Comparison of ENCODE assay signal across 8 cellular contexts in the genomic region with DNA sequence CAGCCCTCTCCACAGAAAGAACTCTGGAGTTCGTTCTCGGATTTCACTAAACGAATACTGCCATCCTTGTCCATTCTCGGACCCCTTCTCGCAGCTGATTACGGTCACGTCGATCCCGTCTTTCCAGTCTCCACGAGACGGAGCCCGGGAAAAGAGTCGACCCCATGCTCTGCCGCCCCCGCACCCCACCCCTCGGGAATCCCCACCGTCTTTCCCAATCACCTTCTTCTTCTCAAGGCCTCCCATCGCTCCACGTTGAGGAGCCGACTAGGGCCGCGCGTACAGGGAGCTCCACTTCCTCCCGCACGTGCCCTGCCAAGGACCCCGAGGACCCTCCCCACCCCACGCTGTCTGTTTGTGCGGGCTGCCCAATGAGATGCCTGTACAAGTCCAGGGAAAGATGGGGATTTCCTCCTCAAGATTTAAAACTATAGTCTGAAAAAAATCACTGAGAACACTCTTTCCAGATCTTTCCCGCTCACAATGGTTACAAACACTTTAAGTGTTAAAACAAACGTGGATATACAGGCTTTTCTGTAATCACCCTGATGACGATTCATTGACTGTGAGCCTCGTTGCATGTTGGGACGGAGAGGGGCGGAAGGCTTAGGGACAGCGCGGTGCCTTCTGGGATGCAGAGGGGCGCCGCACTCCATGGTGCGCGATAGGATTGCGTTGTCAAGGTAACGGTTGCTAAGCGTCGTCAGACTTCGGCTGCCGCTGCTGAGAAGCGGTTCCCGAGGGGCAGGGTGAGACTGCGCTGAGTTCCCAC. TPM values are rescaled to one million over a fixed set of nuclear protein-coding genes. Genes with fewer than 3 reads are reported as not detected.
DNase-seq lines count a peak whose midpoint lies in the region; ATAC-seq, FAIRE-seq and TF ChIP-seq lines count a peak whose summit lies in the region.

Gene PES1 (minus strand): TSS at position 323 of the 772 bp plus-strand sequence. CDS start 77 bp downstream, at position 246.

- peaks cover 3% of the 10 kb centered on the region for H3K27me3 Mint-ChIP-seq in chondrocyte (ENCODE audit: low read depth)

- peaks cover 16% of the 10 kb centered on the region for H3K36me3 Mint-ChIP-seq in chondrocyte (ENCODE audit: low read depth)

- ATAC-seq in HG03432 (IDR thresholded peaks at IDR 0.05; ENCODE audit: unreplicated experiment): peak; percentile 96

- TF ChIP-seq POLR2A in GM19193 (IDR thresholded peaks at IDR 0.05; ENCODE audit: extremely low read depth, insufficient read depth, insufficient read length): peak; percentile 73

- H3K9me3 Mint-ChIP-seq in chondrocyte (ENCODE audit: low read depth): no peaks in the 10 kb centered on the region

- no peaks in the 10 kb centered on the region for H3K9me1 ChIP-seq in keratinocyte (ENCODE audit: control insufficient read depth, extremely low read depth, insufficient read depth, low read length)

- peaks cover 10% of the 10 kb centered on the region for H3K4me1 ChIP-seq in keratinocyte (ENCODE audit: control insufficient read depth, extremely low read depth, insufficient read depth, low read length)

- no peaks in the 10 kb centered on the region for H3K27me3 ChIP-seq in keratinocyte (ENCODE audit: control insufficient read depth, extremely low read depth, insufficient read depth, low read length)

- peak within 1 kb of the TSS; percentile 51 to 85 (median 74) for H3K4me3 ChIP-seq in keratinocyte (ENCODE audit: control insufficient read depth in 2 of 3, extremely low read depth in 1 of 3, insufficient read depth in 2 of 3, low read depth in 1 of 3, low read length in 3 of 3)

- H3K4me1 Mint-ChIP-seq in chondrocyte (ENCODE audit: low read depth): no peaks in the 10 kb centered on the region

- H4K20me1 ChIP-seq in keratinocyte (ENCODE audit: control insufficient read depth, extremely low read depth, insufficient read depth, low read length): no peaks in the 10 kb centered on the region

- peak; percentile 93 for FAIRE-seq in keratinocyte (lab: Jason Lieb, UNC)

- no peaks in the 10 kb centered on the region for H3K9me3 ChIP-seq in keratinocyte (ENCODE audit: control insufficient read depth, low read depth, low read length)

- H3K9ac ChIP-seq in keratinocyte (ENCODE audit: control insufficient read depth, extremely low read depth, insufficient read depth, low read length): peak within 1 kb of the TSS; percentile 90

- peak within 1 kb of the TSS; percentile 23 for H2AFZ ChIP-seq in keratinocyte (ENCODE audit: control insufficient read depth, low read length)

- H3K4me2 ChIP-seq in keratinocyte (ENCODE audit: control insufficient read depth, extremely low read depth, insufficient read depth, low read depth, low read length): peak within 1 kb of the TSS; percentile 90

- TF ChIP-seq CTCF in chondrocyte (IDR thresholded peaks at IDR 0.05): peak; percentile 14
- no peak for TF ChIP-seq CTCF in keratinocyte (optimal IDR thresholded peaks at IDR 0.05 in 1 of 3, IDR thresholded peaks at IDR 0.05 in 1 of 3, conservative IDR thresholded peaks at IDR 0.05 in 1 of 3; ENCODE audit: extremely low read depth in 1 of 3, insufficient read depth in 2 of 3, low read length in 3 of 3)

- H3K4me3 Mint-ChIP-seq in chondrocyte (ENCODE audit: unreplicated experiment): no peak within 1 kb of the TSS

- DNase-seq in Ammon's horn (ENCODE audit: low spot score): peak; percentile 99
- peak; percentile 86 for DNase-seq in NCI-H510A (lab: John Stamatoyannopoulos, UW)
- DNase-seq in activated CD4-positive, alpha-beta T cell treated with anti-CD3 and anti-CD28 coated beads for 1 hour: peak; percentile 93
- peak; percentile 96 for DNase-seq in chondrocyte (ENCODE audit: low spot score)
- DNase-seq in keratinocyte (ENCODE audit: low read depth, low spot score): peak; percentile 85
- peak; percentile 85 to 88 for DNase-seq in stimulated activated CD4-positive, alpha-beta T cell treated with anti-CD3 and anti-CD28 coated beads, Interleukin-15, amount 100 ng/mL, for 1 hour (ENCODE audit: low read depth in 1 of 2, low spot score in 1 of 2)

- dilution Hi-C loops in keratinocyte (cut with MboI; ENCODE audit: extremely low pct_ligation_motif_present, low sequenced_read_pairs): no loop called here

- H3K27ac Mint-ChIP-seq in chondrocyte (ENCODE audit: unreplicated experiment): no peak within 1 kb of the TSS

- peaks cover 23 to 25% of the 10 kb centered on the region in 2 experiments for H3K36me3 ChIP-seq in keratinocyte (ENCODE audit: control insufficient read depth in 2 of 2, extremely low read depth in 1 of 2, insufficient read depth in 2 of 2, low read length in 2 of 2)

- H3K27ac ChIP-seq in keratinocyte (ENCODE audit: control insufficient read depth, insufficient read depth, low read length): peak within 1 kb of the TSS; percentile 91

- peaks cover 37% of the 10 kb centered on the region for H3K79me2 ChIP-seq in keratinocyte (ENCODE audit: control insufficient read depth, insufficient read depth, low read length)

RNA-seq across cellular contexts. Expression of gene PES1, which starts in this region (rescaled TPM):
- total RNA-seq in chondrocyte: 53.6 to 61.7 TPM (median 56.4 TPM) in 3 replicates
- 94.9 to 116 TPM (median 95.7 TPM) in 3 replicates for polyA plus RNA-seq in keratinocyte
- 38.7 TPM for polyA plus RNA-seq in keratinocyte (2011; ENCODE audit: low read depth)
- polyA plus RNA-seq in keratinocyte (2011; cell fraction: cytosol; rRNA removed): 110 and 111 TPM in 2 replicates
- polyA plus RNA-seq in keratinocyte (2011; cell fraction: nucleus; rRNA removed): 107 and 113 TPM in 2 replicates
- polyA plus RNA-seq in keratinocyte (2012; ENCODE audit: low replicate concordance): 43.3 and 83.7 TPM in 2 replicates
- 135 to 182 TPM (median 169 TPM) in 3 replicates for polyA minus RNA-seq in keratinocyte
- polyA minus RNA-seq in keratinocyte (2011; cell fraction: cytosol; rRNA and poly(A)+ RNA removed): 92.5 TPM
- 40.4 and 77.7 TPM in 2 replicates for polyA minus RNA-seq in keratinocyte (2011; cell fraction: nucleus; rRNA and poly(A)+ RNA removed)

Comparison
In these comparisons a context has a peak if more than half of its experiments do, and no peak if none do; other contexts are left out.
1. Peak in every context shown above with its lines: DNase-seq, ATAC-seq, H3K4me3 ChIP-seq and H3K27ac ChIP-seq.